In genomic region chr2:113198790-113199612, GRCh38 we compare ENCODE assay signal across 1 cellular context.
A peak's percentile ranks its signal among the peaks of the same experiment; 100 is the strongest.
TF ChIP-seq lines count a peak whose summit lies in the region.

No MANE protein-coding gene starts in this region.

TF ChIP-seq in SK-N-SH, 30 proteins besides CTCF, POLR2A, EP300 and RAD21 (continued from another document):
- TF ChIP-seq, protein P1, sequence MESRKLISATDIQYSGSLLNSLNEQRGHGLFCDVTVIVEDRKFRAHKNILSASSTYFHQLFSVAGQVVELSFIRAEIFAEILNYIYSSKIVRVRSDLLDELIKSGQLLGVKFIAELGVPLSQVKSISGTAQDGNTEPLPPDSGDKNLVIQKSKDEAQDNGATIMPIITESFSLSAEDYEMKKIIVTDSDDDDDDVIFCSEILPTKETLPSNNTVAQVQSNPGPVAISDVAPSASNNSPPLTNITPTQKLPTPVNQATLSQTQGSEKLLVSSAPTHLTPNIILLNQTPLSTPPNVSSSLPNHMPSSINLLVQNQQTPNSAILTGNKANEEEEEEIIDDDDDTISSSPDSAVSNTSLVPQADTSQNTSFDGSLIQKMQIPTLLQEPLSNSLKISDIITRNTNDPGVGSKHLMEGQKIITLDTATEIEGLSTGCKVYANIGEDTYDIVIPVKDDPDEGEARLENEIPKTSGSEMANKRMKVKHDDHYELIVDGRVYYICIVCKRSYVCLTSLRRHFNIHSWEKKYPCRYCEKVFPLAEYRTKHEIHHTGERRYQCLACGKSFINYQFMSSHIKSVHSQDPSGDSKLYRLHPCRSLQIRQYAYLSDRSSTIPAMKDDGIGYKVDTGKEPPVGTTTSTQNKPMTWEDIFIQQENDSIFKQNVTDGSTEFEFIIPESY (IDR thresholded peaks at IDR 0.05; ENCODE audit: borderline replicate concordance, low read depth): no peak
- TF ChIP-seq USF1 (IDR thresholded peaks at IDR 0.05; ENCODE audit: borderline replicate concordance, low read depth) (no peak), SIN3A (IDR thresholded peaks at IDR 0.05; ENCODE audit: borderline replicate concordance, low read depth, low read length) (no peak), GATA2 (CRISPR knock-in tag; IDR thresholded peaks at IDR 0.05) (no peak), RFX5 (IDR thresholded peaks at IDR 0.05; ENCODE audit: low read length) (no peak), CHD2 (IDR thresholded peaks at IDR 0.05; ENCODE audit: low read length, partially characterized antibody) (no peak), MXI1 (IDR thresholded peaks at IDR 0.05; ENCODE audit: low read depth, low read length) (peak; percentile 85)
